ENCODE assay signal across 24 cellular contexts in genomic region chr2:10306901-10307463, GRCh38. TPM values are rescaled to one million over a fixed set of nuclear protein-coding genes. Genes with fewer than 3 reads are reported as not detected.
A peak's percentile ranks its signal among the peaks of the same experiment; 100 is the strongest.
DNase-seq lines count a peak whose midpoint lies in the region; ATAC-seq and TF ChIP-seq lines count a peak whose summit lies in the region.
"Had no signal": no experiment of that assay in that cellular context is flagged by ENCODE, and none has a peak within 500 bp of the region (broad histone marks: within the 10 kb centered on the region; RNA-seq: fewer than 3 reads in every experiment).

No MANE protein-coding gene starts in this region.

- POLR2A ChIA-PET in PC-9 (lab: Charles Lee; ENCODE audit: unreplicated experiment) = no interaction called here

- no peak for ATAC-seq in lower lobe of right lung
- ATAC-seq: foreskin keratinocyte; heart left ventricle; Right ventricle myocardium inferior; stimulated activated memory B cell treated with anti-CD40 and anti-IgM and Interleukin-4, amounts not matched to agents 10 μg/mL and 1 μg/mL and 100 μg/mL, for 72 hours had no signal

- no peak overlapping the region for H3K27ac ChIP-seq in PC-9
- H3K27ac ChIP-seq in lower lobe of right lung = peak overlapping the region; percentile 2
- no peak overlapping the region for H3K27ac ChIP-seq in hepatocyte
- H3K27ac ChIP-seq in transverse colon = no peak overlapping the region
- H3K27ac ChIP-seq: foreskin keratinocyte, heart left ventricle, right atrium auricular region, thyroid gland, VCaP had no signal

- H3K36me3 ChIP-seq in PC-9 (ENCODE audit: low read depth) (0 out of 2 replicates have a peak, but pooled peaks cover 14% of the 10 kb centered on the region), lower lobe of right lung (no peaks in the 10 kb centered on the region), hepatocyte (replicated peaks; ENCODE audit: insufficient read depth, low read depth) (no peaks in the 10 kb centered on the region), transverse colon (no peaks in the 10 kb centered on the region)
- H3K36me3 ChIP-seq: heart left ventricle, right atrium auricular region, thyroid gland had no signal

- 95% methylated on average over 4 of the region's 4 CpGs for WGBS in hepatocyte (ENCODE audit: low lambda C conversion rate, missing lambda C conversion rate)
- WGBS in transverse colon (ENCODE audit: low coverage in 1 of 2), 2 donors = 85 to 100% methylated on average over 1 to 4 of the region's 4 CpGs

- H3K79me2 ChIP-seq in PC-9 (ENCODE audit: low read depth) = peaks cover 94% of the 10 kb centered on the region
- H3K79me2 ChIP-seq in hepatocyte = peaks cover 72% of the 10 kb centered on the region

- no peak for TF ChIP-seq POLR2A in transverse colon (IDR thresholded peaks at IDR 0.05)

- H2AFZ ChIP-seq in PC-9 (no peak overlapping the region), hepatocyte (no peak overlapping the region)

- H3F3A ChIP-seq in PC-9 (ENCODE audit: insufficient read depth, low read depth) = peaks cover 8% of the 10 kb centered on the region; the same call in 1 of the 2 replicates

- peak overlapping the region; percentile 89 for H3K4me2 ChIP-seq in PC-9
- H3K4me2 ChIP-seq in hepatocyte = no peak overlapping the region

- H3K9me2 ChIP-seq in PC-9 (ENCODE audit: insufficient read depth) = no peaks in the 10 kb centered on the region
- no peaks in the 10 kb centered on the region for H3K9me2 ChIP-seq in hepatocyte (replicated peaks; ENCODE audit: insufficient read depth)

- H3K4me3 ChIP-seq in PC-9 (no peak overlapping the region), lower lobe of right lung (peak overlapping the region; percentile 7), hepatocyte (no peak overlapping the region), transverse colon (no peak overlapping the region)
- H3K4me3 ChIP-seq: heart left ventricle, right atrium auricular region, thyroid gland had no signal

- H3K9me3 ChIP-seq in PC-9 (ENCODE audit: insufficient read depth, low read depth) (no peaks in the 10 kb centered on the region), lower lobe of right lung (no peaks in the 10 kb centered on the region), hepatocyte (ENCODE audit: low read depth) (no peaks in the 10 kb centered on the region), transverse colon (no peaks in the 10 kb centered on the region)
- H3K9me3 ChIP-seq: heart left ventricle, right atrium auricular region, spleen, thyroid gland had no signal

- no TSS peak for BruUV-seq in PC-9 (replicated peaks; lab: Mats Ljungman, UMichigan)

- DNase-seq in stimulated activated naive CD4-positive, alpha-beta T cell (lab: John Stamatoyannopoulos, UW) = peak in 4 of 6 experiments; percentile 12 to 30 (median 20)
- DNase-seq in stimulated activated naive CD4-positive, alpha-beta T cell treated with Interleukin-2 at 50 U/mL for 16 hours (lab: John Stamatoyannopoulos, UW) = no peak
- no peak for DNase-seq in PC-9
- DNase-seq in lower lobe of right lung = no peak
- DNase-seq in DMS 273 (lab: John Stamatoyannopoulos, UW; ENCODE audit: unreplicated experiment) = no peak
- no peak for DNase-seq in hepatocyte (ENCODE audit: low spot score)
- no peak for DNase-seq in transverse colon
- DNase-seq: activated CD4-positive, alpha-beta T cell treated with anti-CD3 and anti-CD28 coated beads for 4 hours; activated gamma-delta T cell; activated T-cell treated with anti-CD3 and anti-CD28 coated beads, Interleukin-2, amount 50 U/mL, for 1 hour; amygdala; effector memory CD4-positive, alpha-beta T cell; foreskin keratinocyte; heart left ventricle; kidney glomerular epithelial cell; NCI-H1436; NCI-H446; spleen; stimulated activated CD4-positive, alpha-beta T cell treated with anti-CD3 and anti-CD28 coated beads, Interleukin-2, amount 100 ng/mL, for 48 hours; thyroid gland had no signal

- no peaks in the 10 kb centered on the region for H3K27me3 ChIP-seq in PC-9 (ENCODE audit: insufficient read depth, low read depth)
- no peaks in the 10 kb centered on the region for H3K27me3 ChIP-seq in lower lobe of right lung (ENCODE audit: low read depth)
- H3K27me3 ChIP-seq in hepatocyte = peaks cover 3% of the 10 kb centered on the region
- no peaks in the 10 kb centered on the region for H3K27me3 ChIP-seq in transverse colon
- H3K27me3 ChIP-seq: foreskin keratinocyte, heart left ventricle, right atrium auricular region, thyroid gland had no signal

- CTCF ChIA-PET in PC-9 (lab: Charles Lee) = interaction anchor here (1.3 kb wide), 1 partner anchor 7 kb away, joined by 3 read pairs; no protein-coding TSS in a partner anchor

- intact Hi-C loops in PC-9 (cut with micrococcal nuclease; ENCODE audit: unreplicated experiment) (loop anchor here (10.0 kb wide), 1 partner anchor 358 kb away; no protein-coding TSS in a partner anchor), lower lobe of right lung (cut with DNase I) (no loop called here), transverse colon (cut with DNase I; ENCODE audit: low total_unique reads) (no loop called here)

- in situ Hi-C loops in transverse colon (cut with MboI; ENCODE audit: low pct_ligation_motif_present in 1 of 4, low pct_unique_long_range_greater_than_20kb in 1 of 4, low sequenced_read_pairs in 3 of 4) = no loop called here

- TF ChIP-seq CTCF in PC-9 (conservative IDR thresholded peaks at IDR 0.05) = no peak
- TF ChIP-seq CTCF in lower lobe of right lung (IDR thresholded peaks at IDR 0.05) = no peak
- TF ChIP-seq CTCF in hepatocyte (IDR thresholded peaks at IDR 0.05; ENCODE audit: poor library complexity) = no peak
- no peak for TF ChIP-seq CTCF in transverse colon (IDR thresholded peaks at IDR 0.05)

- H4K20me1 ChIP-seq in PC-9 (ENCODE audit: insufficient read depth) (peaks cover 73% of the 10 kb centered on the region), hepatocyte (ENCODE audit: insufficient read depth, poor library complexity, severe bottlenecking) (peaks cover 15% of the 10 kb centered on the region)

- H3K4me1 ChIP-seq in PC-9 (replicated peaks; ENCODE audit: insufficient read depth) = peaks cover 33% of the 10 kb centered on the region
- H3K4me1 ChIP-seq in lower lobe of right lung = peaks cover 54% of the 10 kb centered on the region
- peaks cover 17% of the 10 kb centered on the region for H3K4me1 ChIP-seq in hepatocyte (ENCODE audit: insufficient read depth)
- peaks cover 16 to 37% (median 22%) of the 10 kb centered on the region in 4 donors for H3K4me1 ChIP-seq in transverse colon

- no peak for TF ChIP-seq EP300 in transverse colon (IDR thresholded peaks at IDR 0.05; ENCODE audit: low read depth)

RNA-seq across cellular contexts. Expression of gene HPCAL1, which starts 4.3 kb away (rescaled TPM):
- total RNA-seq in PC-9 (2021) (91.1 and 105 TPM in 2 replicates), lower lobe of right lung (132 TPM), hepatocyte (13.8 and 22.5 TPM in 2 replicates), transverse colon (100 to 1,000 TPM in 3 of 4 donors, 10 to 100 TPM in 1; 88.9 to 221 (median 129) TPM)
- 37.4 and 39.1 TPM in 2 replicates for polyA plus RNA-seq in hepatocyte

Comparison
In these comparisons a context has a peak if more than half of its experiments do, and no peak if none do; other contexts are left out.
1. DNase-seq: peak in stimulated activated naive CD4-positive, alpha-beta T cell (4 of 6); none in stimulated activated naive CD4-positive, alpha-beta T cell treated with Interleukin-2 at 50 U/mL for 16 hours (single experiment), PC-9 (0 of 2), lower lobe of right lung (single experiment), DMS 273 (single experiment), hepatocyte (single experiment) and transverse colon (single experiment).